Comparison of ENCODE assay signal across 11 cellular contexts in genomic region chr14:58488550-58488949, GRCh38.
DNase-seq lines count a peak whose midpoint lies in the region; ATAC-seq and TF ChIP-seq lines count a peak whose summit lies in the region.
"Had no signal": no experiment of that assay in that cellular context is flagged by ENCODE, and none has a peak within 500 bp of the region (broad histone marks: within the 10 kb centered on the region; RNA-seq: fewer than 3 reads in every experiment).

No MANE protein-coding gene starts in this region.

- H3K4me1 Mint-ChIP-seq in HFFc6 (ENCODE audit: low read depth) = peaks cover 7% of the 10 kb centered on the region

- DNase-seq in GM04503 (ENCODE audit: low read depth) (peak; percentile 7), HFFc6 (no peak), UCSD-AML1 (lab: John Stamatoyannopoulos, UW; ENCODE audit: unreplicated experiment) (peak; percentile 18), iris pigment epithelial cell (ENCODE audit: low read depth) (peak; percentile 65), lower leg skin (ENCODE audit: low spot score in 2 of 2) (no peak), NCI-H82 (lab: John Stamatoyannopoulos, UW) (no peak), NCI-H1417 treated with DMSO at 0.1 percent for 48 hours (lab: John Stamatoyannopoulos, UW) (no peak)
- DNase-seq: activated CD8-positive, alpha-beta memory T cell treated with anti-CD3 and anti-CD28 coated beads, Interleukin-2, amount 50 U/mL, for 4 hours; NCI-H774; ovary had no signal

- H3K9me3 Mint-ChIP-seq in HFFc6 = no peaks in the 10 kb centered on the region

- peak overlapping the region; percentile 74 for H3K27ac Mint-ChIP-seq in HFFc6

- H3K36me3 Mint-ChIP-seq in HFFc6 (ENCODE audit: low read depth) = peaks cover 13% of the 10 kb centered on the region

- H3K4me3 Mint-ChIP-seq in HFFc6 = no peak overlapping the region

- ATAC-seq in HG02763 (IDR thresholded peaks at IDR 0.05; ENCODE audit: unreplicated experiment) = no peak

- H3K4me3 ChIP-seq in lower leg skin (ENCODE audit: low read depth, poor library complexity, severe bottlenecking) = no peak overlapping the region
- H3K4me3 ChIP-seq: ovary had no signal

- TF ChIP-seq POLR2A in lower leg skin (IDR thresholded peaks at IDR 0.05) = no peak

- TF ChIP-seq CTCF in HFFc6 (IDR thresholded peaks at IDR 0.05) = no peak
- TF ChIP-seq CTCF in lower leg skin (IDR thresholded peaks at IDR 0.05) = no peak

- H3K27me3 Mint-ChIP-seq in HFFc6 (ENCODE audit: insufficient read depth) = no peaks in the 10 kb centered on the region

- WGBS in lower leg skin, 2 donors = 59 to 68% methylated on average over 1 of the region's 1 CpG

- intact Hi-C loops in lower leg skin (cut with DNase I; ENCODE audit: low total_unique reads) = no loop called here

Comparison
In these comparisons a context has a peak if more than half of its experiments do, and no peak if none do; other contexts are left out.
1. DNase-seq: peak in GM04503 (single experiment), UCSD-AML1 (single experiment) and iris pigment epithelial cell (single experiment); none in HFFc6 (single experiment), lower leg skin (0 of 2), NCI-H82 (single experiment) and NCI-H1417 treated with DMSO at 0.1 percent for 48 hours (single experiment).